ENCODE assay signal across 18 cellular contexts in genomic region chr15:78673917-78674444, GRCh38. TPM values are rescaled to one million over a fixed set of nuclear protein-coding genes. Genes with fewer than 3 reads are reported as not detected.
A peak's percentile ranks its signal among the peaks of the same experiment; 100 is the strongest.
DNase-seq lines count a peak whose midpoint lies in the region; ATAC-seq, FAIRE-seq and TF ChIP-seq lines count a peak whose summit lies in the region.
"Had no signal": no experiment of that assay in that cellular context is flagged by ENCODE, and none has a peak within 500 bp of the region (broad histone marks: within the 10 kb centered on the region; RNA-seq: fewer than 3 reads in every experiment).

No MANE protein-coding gene starts in this region.

- H3K4me1 ChIP-seq in SK-N-SH (ENCODE audit: control insufficient read depth in 1 of 2, insufficient read depth in 2 of 2, low read depth in 1 of 2, low read length in 1 of 2) = peaks cover 0 to 67% of the 10 kb centered on the region in 2 experiments; a peak in 2 of 4 replicates
- H3K4me1 ChIP-seq: Caco-2 had no signal

- no CpG with 5 or more reads among the region's 3 CpGs for WGBS in SK-N-SH (ENCODE audit: low lambda C conversion rate)

- H3K36me3 ChIP-seq in SK-N-SH (replicated peaks in 1 of 2; ENCODE audit: control insufficient read depth in 1 of 2, insufficient read depth in 2 of 2, low read length in 1 of 2) = no peaks in the 10 kb centered on the region
- H3K36me3 ChIP-seq in WERI-Rb-1 = no peaks in the 10 kb centered on the region

- no peaks in the 10 kb centered on the region for H4K20me1 ChIP-seq in SK-N-SH (ENCODE audit: insufficient read depth)

- H3K27ac ChIP-seq in SK-N-SH (ENCODE audit: low read depth in 2 of 2, low read length in 1 of 2) = peak overlapping the region in 1 of 2 experiments; percentile 99; a peak in 2 of 4 replicates
- H3K27ac ChIP-seq in WERI-Rb-1 = peak overlapping the region; percentile 84
- H3K27ac ChIP-seq: 22Rv1 had no signal

- no peaks in the 10 kb centered on the region for H3F3A ChIP-seq in SK-N-SH (replicated peaks; ENCODE audit: insufficient read depth)

- H3K4me2 ChIP-seq in SK-N-SH = no peak overlapping the region

- intact Hi-C loops in posterior vena cava (cut with DNase I) = no loop called here

- CTCF ChIA-PET in SK-N-SH (lab: Yijun Ruan, JAX) = interaction anchor here (0.7 to 6.6 kb wide), 6 partner anchors 10 to 365 kb away, joined by 3 to 104 read pairs (median 6); partner anchors contain the start of gene CHRNB4

- no peak overlapping the region for H3K9ac ChIP-seq in SK-N-SH

- H2AFZ ChIP-seq in SK-N-SH (ENCODE audit: low read depth) = no peak overlapping the region

- H3K79me2 ChIP-seq in SK-N-SH (ENCODE audit: insufficient read depth) = no peaks in the 10 kb centered on the region

- no peak overlapping the region for H3K4me3 ChIP-seq in SK-N-SH (ENCODE audit: low read depth in 2 of 2, low read length in 1 of 2)
- no peak overlapping the region for H3K4me3 ChIP-seq in WERI-Rb-1 (ENCODE audit: low read depth, low read length)

- H3K9me3 ChIP-seq in SK-N-SH = no peaks in the 10 kb centered on the region
- H3K9me3 ChIP-seq in WERI-Rb-1 (ENCODE audit: severe bottlenecking) = no peaks in the 10 kb centered on the region
- H3K9me3 ChIP-seq: Caco-2 had no signal

- POLR2A ChIA-PET in SK-N-SH (lab: Yijun Ruan, JAX) = interaction anchor here (3.7 to 5.2 kb wide), 3 partner anchors 9 to 54 kb away, joined by 55 to 279 read pairs (median 191); partner anchors contain the start of genes CHRNA3 and CHRNB4

- no peaks in the 10 kb centered on the region for H3K9me2 ChIP-seq in SK-N-SH

- no peak for TF ChIP-seq EP300 in SK-N-SH (IDR thresholded peaks at IDR 0.05; ENCODE audit: borderline replicate concordance in 1 of 2, low read depth in 1 of 2, low read length in 1 of 2)

- FAIRE-seq in HTR-8/SVneo (lab: Jason Lieb, UNC) = no peak
- FAIRE-seq: GM19239, H54 had no signal

- H3K27me3 ChIP-seq in SK-N-SH (ENCODE audit: insufficient read depth) = no peaks in the 10 kb centered on the region
- H3K27me3 ChIP-seq in WERI-Rb-1 (ENCODE audit: insufficient read depth, low read depth, severe bottlenecking) = no peaks in the 10 kb centered on the region

- no peak for ATAC-seq in SK-N-SH treated with all-trans-retinoic acid at 6 μM for 48 hours
- ATAC-seq: HCT116 had no signal

- DNase-seq in SK-N-SH = no peak
- DNase-seq in WERI-Rb-1 = no peak
- peak; percentile 72 for DNase-seq in mesenteric fat pad (ENCODE audit: low spot score)
- DNase-seq in posterior vena cava (ENCODE audit: low spot score) = peak; percentile 16
- no peak for DNase-seq in HTR-8/SVneo (ENCODE audit: insufficient read length, low spot score)
- no peak for DNase-seq in NOMO-1 (lab: John Stamatoyannopoulos, UW; ENCODE audit: unreplicated experiment in 2 of 2)
- no peak for DNase-seq in hypothalamus (lab: John Stamatoyannopoulos, UW)
- DNase-seq: Caco-2; CD8-positive, alpha-beta memory T cell; GF-D8 had no signal

- no peak for TF ChIP-seq CTCF in SK-N-SH (IDR thresholded peaks at IDR 0.05)
- no peak for TF ChIP-seq CTCF in WERI-Rb-1 (IDR thresholded peaks at IDR 0.05; ENCODE audit: low read depth, low read length)

- no peak for TF ChIP-seq RAD21 in SK-N-SH (IDR thresholded peaks at IDR 0.05; ENCODE audit: low read length)

TF ChIP-seq in SK-N-SH, 30 proteins besides CTCF, POLR2A, EP300 and RAD21:
- TF ChIP-seq MXI1 (IDR thresholded peaks at IDR 0.05; ENCODE audit: low read depth, low read length) (0 out of 2 replicates have a peak, but pooled peaks have one; percentile 20), RXRA (IDR thresholded peaks at IDR 0.05; ENCODE audit: borderline replicate concordance, low read depth) (no peak)

TF ChIP-seq in SK-N-SH treated with all-trans-retinoic acid at 6 μM for 48 hours, 23 proteins besides CTCF, POLR2A, EP300 and RAD21 (continues in another document):
- TF ChIP-seq OSR1 (CRISPR knock-in tag; IDR thresholded peaks at IDR 0.05) (no peak), TSHZ2 (CRISPR knock-in tag; IDR thresholded peaks at IDR 0.05) (no peak), CSRNP3 (CRISPR knock-in tag; IDR thresholded peaks at IDR 0.05) (no peak), ESRRG (CRISPR knock-in tag; IDR thresholded peaks at IDR 0.05) (no peak), ZNF8 (CRISPR knock-in tag; IDR thresholded peaks at IDR 0.05) (no peak), TOX (CRISPR knock-in tag; IDR thresholded peaks at IDR 0.05; ENCODE audit: borderline replicate concordance) (no peak), ZFP3 (CRISPR knock-in tag; IDR thresholded peaks at IDR 0.05) (no peak), ZNF70 (CRISPR knock-in tag; IDR thresholded peaks at IDR 0.05) (no peak), PATZ1 (CRISPR knock-in tag; IDR thresholded peaks at IDR 0.05; ENCODE audit: borderline replicate concordance) (no peak), ISL1 (CRISPR knock-in tag; IDR thresholded peaks at IDR 0.05) (no peak), CREB5 (CRISPR knock-in tag; IDR thresholded peaks at IDR 0.05; ENCODE audit: low read depth) (no peak), ARNTL (CRISPR knock-in tag; IDR thresholded peaks at IDR 0.05; ENCODE audit: borderline replicate concordance, low read depth) (no peak), ZNF565 (CRISPR knock-in tag; conservative IDR thresholded peaks at IDR 0.05; ENCODE audit: low read depth) (no peak), CSDC2 (CRISPR knock-in tag; IDR thresholded peaks at IDR 0.05) (no peak), RARB (CRISPR knock-in tag; IDR thresholded peaks at IDR 0.05) (no peak)

RNA-seq across cellular contexts. Expression of gene CHRNB4, which starts 33.0 kb away (rescaled TPM):
- polyA plus RNA-seq in SK-N-SH (2012; rRNA removed) = 0.30 and 0.55 TPM in 2 replicates
- 0.37 and 0.84 TPM in 2 replicates for polyA plus RNA-seq in SK-N-SH (2012; cell fraction: cytosol; rRNA removed)
- 0.51 and 0.65 TPM in 2 replicates for polyA plus RNA-seq in SK-N-SH (2012; cell fraction: nucleus; rRNA removed)
- total RNA-seq in mesenteric fat pad (not detected), posterior vena cava (not detected)
- total RNA-seq: A673; CD8-positive, alpha-beta memory T cell had no signal
- polyA plus RNA-seq: BJ; CD8-positive, alpha-beta memory T cell; IgD-negative memory B cell had no signal

RNA-seq across cellular contexts. Expression of gene CHRNA3, which starts 53.2 kb away (rescaled TPM):
- polyA plus RNA-seq in SK-N-SH (2012; rRNA removed) = 2.3 and 6.3 TPM in 2 replicates
- polyA plus RNA-seq in SK-N-SH (2012; cell fraction: cytosol; rRNA removed) = 3.7 and 6.1 TPM in 2 replicates
- 6.8 and 9.9 TPM in 2 replicates for polyA plus RNA-seq in SK-N-SH (2012; cell fraction: nucleus; rRNA removed)
- total RNA-seq in mesenteric fat pad (not detected), posterior vena cava (not detected)
- total RNA-seq: A673; Caco-2; CD8-positive, alpha-beta memory T cell had no signal
- polyA plus RNA-seq: BJ; CD8-positive, alpha-beta memory T cell; IgD-negative memory B cell had no signal

Comparison
In these comparisons a context has a peak if more than half of its experiments do, and no peak if none do; other contexts are left out.
1. DNase-seq: peak in mesenteric fat pad (single experiment) and posterior vena cava (single experiment); none in SK-N-SH (single experiment), WERI-Rb-1 (single experiment), HTR-8/SVneo (single experiment), NOMO-1 (0 of 2) and hypothalamus (0 of 51).